Comparison of ENCODE assay signal across 8 cellular contexts in the genomic region with DNA sequence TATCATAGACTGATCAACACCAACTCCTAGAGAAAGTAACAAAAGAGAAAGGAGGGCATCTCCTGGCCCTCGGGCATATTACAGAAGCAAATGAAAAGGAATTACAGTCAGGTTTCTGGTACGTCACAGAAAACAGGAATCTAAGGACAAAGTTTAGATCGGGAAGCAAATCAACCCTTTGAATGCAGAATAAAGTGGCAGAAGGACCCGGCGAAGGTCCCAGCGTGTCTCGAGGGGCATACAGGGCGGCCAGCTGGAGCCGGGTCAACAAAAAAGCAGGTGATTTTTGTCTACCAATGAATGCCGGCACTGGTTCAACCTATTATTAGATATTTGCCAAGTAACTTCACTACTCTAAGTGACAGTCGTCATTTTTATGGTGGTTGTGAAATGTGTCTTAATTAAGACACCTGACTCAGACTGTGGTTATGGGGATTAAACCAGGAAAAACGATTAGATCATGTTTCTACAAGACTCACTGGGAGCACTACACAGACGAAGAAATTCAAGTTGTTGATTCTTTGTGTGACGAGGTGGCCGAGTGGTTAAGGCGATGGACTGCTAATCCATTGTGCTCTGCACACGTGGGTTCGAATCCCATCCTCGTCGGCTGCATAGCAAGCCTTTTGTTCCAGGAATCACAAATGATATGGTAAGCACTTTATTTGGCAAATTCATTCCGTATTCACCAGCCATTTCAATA. TPM values are rescaled to one million over a fixed set of nuclear protein-coding genes. Genes with fewer than 3 reads are reported as not detected.
A peak's percentile ranks its signal among the peaks of the same experiment; 100 is the strongest.
DNase-seq lines count a peak whose midpoint lies in the region; ATAC-seq and TF ChIP-seq lines count a peak whose summit lies in the region.

No MANE protein-coding gene starts in this region.

- no peaks in the 10 kb centered on the region for H3K79me2 ChIP-seq in OCI-LY7 (ENCODE audit: insufficient read depth, low read depth, low read length)

- H3K27ac ChIP-seq in HUES6 (ENCODE audit: low read depth, low read length) = no peak overlapping the region
- H3K27ac ChIP-seq in OCI-LY7 (ENCODE audit: low read depth, low read length, poor library complexity, severe bottlenecking) = no peak overlapping the region

- no peaks in the 10 kb centered on the region for H3K9me2 ChIP-seq in OCI-LY7 (ENCODE audit: insufficient read depth, low read length)

- intact Hi-C loops in OCI-LY7 (cut with micrococcal nuclease; ENCODE audit: unreplicated experiment) = no loop called here

- peak; percentile 51 for ATAC-seq in GM19328 (IDR thresholded peaks at IDR 0.05; ENCODE audit: unreplicated experiment)

- H3K9ac ChIP-seq in HUES6 (ENCODE audit: low read length) = peak overlapping the region; percentile 21

- peak overlapping the region; percentile 49; the same call in 1 of the 2 replicates for H2AFZ ChIP-seq in OCI-LY7 (ENCODE audit: low read length)

- 0 out of 2 replicates have a peak, but pooled peaks have one; percentile 18 for TF ChIP-seq CTCF in OCI-LY7 (conservative IDR thresholded peaks at IDR 0.05; ENCODE audit: low read length)

- H3K36me3 ChIP-seq in HUES6 (ENCODE audit: control insufficient read depth, insufficient read depth, low read length) (no peaks in the 10 kb centered on the region), OCI-LY7 (ENCODE audit: insufficient read depth, low read length) (no peaks in the 10 kb centered on the region)

- no peaks in the 10 kb centered on the region for H4K20me1 ChIP-seq in OCI-LY7 (ENCODE audit: insufficient read depth, low read length)

- CTCF ChIA-PET in OCI-LY7 (lab: Charles Lee; ENCODE audit: unreplicated experiment) = no interaction called here

- DNase-seq in COLO829 (ENCODE audit: low spot score) (peak; percentile 86), OCI-LY7 (ENCODE audit: low spot score) (peak; percentile 2), amniotic stem cell (lab: John Stamatoyannopoulos, UW) (peak; percentile 49), inferior parietal cortex (ENCODE audit: extremely low spot score) (peak; percentile 54), mesenteric fat pad (ENCODE audit: low spot score) (no peak)
- DNase-seq in stimulated activated CD4-positive, alpha-beta T cell treated with anti-CD3 and anti-CD28 coated beads, Interleukin-4, amount 100 ng/mL, for 24 hours = peak; percentile 66

- H3K4me1 ChIP-seq in HUES6 (ENCODE audit: control insufficient read depth, insufficient read depth, low read length) (peaks cover 8% of the 10 kb centered on the region), OCI-LY7 (ENCODE audit: insufficient read depth, low read length, poor library complexity, severe bottlenecking) (no peaks in the 10 kb centered on the region)

- BruUV-seq in OCI-LY7 (replicated peaks; lab: Mats Ljungman, UMichigan) = no TSS peak

- POLR2A ChIA-PET in OCI-LY7 (lab: Charles Lee) = interaction anchor here (0.6 to 0.7 kb wide), 2 partner anchors 149 to 405 kb away, joined by 3 read pairs; a partner anchor contains a TSS

- H3K4me3 ChIP-seq in HUES6 (ENCODE audit: low read depth, low read length) (peak overlapping the region; percentile 72), OCI-LY7 (ENCODE audit: low read depth, low read length, poor library complexity, severe bottlenecking) (no peak overlapping the region)

- H3K9me3 ChIP-seq in HUES6 (ENCODE audit: control insufficient read depth, insufficient read depth, low read depth, low read length) = no peaks in the 10 kb centered on the region
- H3K9me3 ChIP-seq in OCI-LY7 (ENCODE audit: low read length) = no peaks in the 10 kb centered on the region

- H3K4me2 ChIP-seq in OCI-LY7 (ENCODE audit: low read length) = peak overlapping the region; percentile 42; the same call in 1 of the 2 replicates

- H3K27me3 ChIP-seq in HUES6 (ENCODE audit: control insufficient read depth, insufficient read depth, low read length) = peaks cover 49% of the 10 kb centered on the region

RNA-seq across cellular contexts. Expression of gene ZSCAN9, which starts 12.4 kb away (rescaled TPM):
- 7.3 and 9.0 TPM in 2 replicates for total RNA-seq in OCI-LY7 (2014; rRNA removed; shearing (Covaris generic))
- total RNA-seq in OCI-LY7 (2022) (3.1 and 7.0 TPM in 2 replicates), mesenteric fat pad (6.4 TPM)

RNA-seq across cellular contexts. Expression of gene ZKSCAN4, which starts 39.4 kb away (rescaled TPM):
- 7.9 and 9.3 TPM in 2 replicates for total RNA-seq in OCI-LY7 (2014; rRNA removed; shearing (Covaris generic))
- total RNA-seq in OCI-LY7 (2022) = 6.9 and 7.9 TPM in 2 replicates
- 2.7 TPM for total RNA-seq in mesenteric fat pad

RNA-seq across cellular contexts. Expression of gene NKAPL, which starts 46.4 kb away (rescaled TPM):
- not detected in 2 replicates for total RNA-seq in OCI-LY7 (2014; rRNA removed; shearing (Covaris generic))
- total RNA-seq in OCI-LY7 (2022) (not detected in 2 replicates), mesenteric fat pad (3.1 TPM)

RNA-seq across cellular contexts. Expression of gene ZSCAN26, which starts 54.3 kb away (rescaled TPM):
- 6.8 and 15.4 TPM in 2 replicates for total RNA-seq in OCI-LY7 (2014; rRNA removed; shearing (Covaris generic))
- total RNA-seq in OCI-LY7 (2022) = 2.8 and 6.3 TPM in 2 replicates
- total RNA-seq in mesenteric fat pad = 5.9 TPM
